12 cellular contexts compared by ENCODE assay signal in genomic region chr14:64734990-64735389, GRCh38. TPM values are rescaled to one million over a fixed set of nuclear protein-coding genes. Genes with fewer than 3 reads are reported as not detected.
DNase-seq lines count a peak whose midpoint lies in the region; ATAC-seq and TF ChIP-seq lines count a peak whose summit lies in the region.
"Had no signal": no experiment of that assay in that cellular context is flagged by ENCODE, and none has a peak within 500 bp of the region (broad histone marks: within the 10 kb centered on the region; RNA-seq: fewer than 3 reads in every experiment).

No MANE protein-coding gene starts in this region.

- no peaks in the 10 kb centered on the region for H3K9me3 ChIP-seq in left ventricle myocardium inferior (replicated peaks)
- no peaks in the 10 kb centered on the region for H3K9me3 ChIP-seq in lower lobe of right lung

- ATAC-seq in left ventricle myocardium superior (no peak), lower lobe of right lung (peak; percentile 56 to 70), HG03025 (IDR thresholded peaks at IDR 0.05; ENCODE audit: low FRiP score, unreplicated experiment) (no peak)
- ATAC-seq: K562 had no signal

- DNase-seq in left ventricle myocardium inferior = peak; percentile 11
- no peak for DNase-seq in left ventricle myocardium superior
- DNase-seq in NCI-H524 treated with DMSO at 0.1 percent for 48 hours (lab: John Stamatoyannopoulos, UW) = peak; percentile 96
- DNase-seq in lower lobe of right lung = peak; percentile 48
- no peak for DNase-seq in stimulated activated naive CD4-positive, alpha-beta T cell treated with Interleukin-2 at 50 U/mL for 16 hours (lab: John Stamatoyannopoulos, UW)
- DNase-seq in NAMALWA (ENCODE audit: low spot score) = no peak
- no peak for DNase-seq in SKM-1 treated with dmso at 0.1 percent for 144 hours (lab: John Stamatoyannopoulos, UW; ENCODE audit: unreplicated experiment)
- DNase-seq: stimulated activated CD4-positive, alpha-beta T cell treated with anti-CD3 and anti-CD28 coated beads, Interleukin-2, amount 100 ng/mL, for 48 hours; stimulated activated naive CD4-positive, alpha-beta T cell had no signal

- H3K4me3 ChIP-seq in left ventricle myocardium inferior = no peak overlapping the region
- no peak overlapping the region for H3K4me3 ChIP-seq in lower lobe of right lung
- H3K4me3 ChIP-seq: coronary artery, K562 had no signal

- H3K27ac ChIP-seq in left ventricle myocardium inferior (replicated peaks) (no peak overlapping the region), lower lobe of right lung (no peak overlapping the region)

- TF ChIP-seq CTCF in left ventricle myocardium inferior (IDR thresholded peaks at IDR 0.05; ENCODE audit: borderline replicate concordance) (no peak), lower lobe of right lung (IDR thresholded peaks at IDR 0.05) (no peak)

- intact Hi-C loops in left ventricle myocardium inferior (cut with micrococcal nuclease) = no loop called here
- intact Hi-C loops in left ventricle myocardium superior (cut with micrococcal nuclease) = no loop called here
- intact Hi-C loops in lower lobe of right lung (cut with DNase I) = no loop called here

- H3K27me3 ChIP-seq in left ventricle myocardium inferior (ENCODE audit: low read depth) = no peaks in the 10 kb centered on the region
- H3K27me3 ChIP-seq in lower lobe of right lung (ENCODE audit: low read depth) = no peaks in the 10 kb centered on the region

- peaks cover 9% of the 10 kb centered on the region for H3K4me1 ChIP-seq in left ventricle myocardium inferior
- peaks cover 5% of the 10 kb centered on the region for H3K4me1 ChIP-seq in lower lobe of right lung

- H3K36me3 ChIP-seq in left ventricle myocardium inferior (peaks cover 75% of the 10 kb centered on the region), lower lobe of right lung (peaks cover 87% of the 10 kb centered on the region)

RNA-seq across cellular contexts. Expression of gene PLEKHG3, which starts 30.8 kb away (rescaled TPM):
- total RNA-seq in left ventricle myocardium inferior (16.5 TPM), left ventricle myocardium superior (22.0 TPM), lower lobe of right lung (33.1 TPM)

Comparison
In these comparisons a context has a peak if more than half of its experiments do, and no peak if none do; other contexts are left out.
1. DNase-seq: peak in left ventricle myocardium inferior (single experiment), NCI-H524 treated with DMSO at 0.1 percent for 48 hours (single experiment) and lower lobe of right lung (single experiment); none in left ventricle myocardium superior (single experiment), stimulated activated naive CD4-positive, alpha-beta T cell treated with Interleukin-2 at 50 U/mL for 16 hours (single experiment), NAMALWA (single experiment) and SKM-1 treated with dmso at 0.1 percent for 144 hours (single experiment).
2. ATAC-seq: peak in lower lobe of right lung (2 of 2); none in left ventricle myocardium superior (single experiment) and HG03025 (single experiment).